31 cellular contexts compared by ENCODE assay signal in genomic region chr20:23326774-23327173, GRCh38.
"Had no signal": no experiment of that assay in that cellular context is flagged by ENCODE, and none has a peak within 500 bp of the region (broad histone marks: within the 10 kb centered on the region; RNA-seq: fewer than 3 reads in every experiment).

No MANE protein-coding gene starts in this region.

- H3K4me3 Mint-ChIP-seq: activated CD4-positive, alpha-beta T cell treated with anti-CD3 and anti-CD28 coated beads for 36 hours; activated CD8-positive, alpha-beta memory T cell treated with anti-CD3 and anti-CD28 coated beads, Interleukin-2, amount 10 ng/mL, durations not matched to agents 7 days and 5 days; activated CD8-positive, alpha-beta T cell treated with anti-CD3 and anti-CD28 coated beads, Interleukin-2, amount 10 ng/mL, durations not matched to agents 7 days and 5 days; activated naive CD4-positive, alpha-beta T cell treated with anti-CD3 and anti-CD28 coated beads, Interleukin-2, amount 50 U/mL, for 24 hours; activated naive CD8-positive, alpha-beta T cell treated with anti-CD3 and anti-CD28 coated beads, Interleukin-2, amount 50 U/mL, for 24 hours; central memory CD8-positive, alpha-beta T cell; dendritic cell treated with granulocyte-macrophage colony-stimulating factor and Interleukin-4, amounts not matched to agents 40 ng/mL and 50 ng/mL, for 4 days; endodermal cell; nephron; stimulated activated memory B cell treated with anti-CD40 and anti-IgM and Interleukin-4, amounts not matched to agents 10 μg/mL and 1 μg/mL and 100 μg/mL, for 72 hours; T-helper 2 cell treated with Interferon-gamma antibody and Interleukin-4, amounts not matched to agents 5 μg/mL and 100 μg/mL, for 36 hours had no signal

- H3K27me3 ChIP-seq: foreskin keratinocyte, neutrophil, ovary, stomach, thyroid gland, upper lobe of left lung had no signal

- H3K27ac Mint-ChIP-seq: activated CD4-positive, alpha-beta T cell treated with anti-CD3 and anti-CD28 coated beads for 36 hours; activated CD8-positive, alpha-beta memory T cell treated with anti-CD3 and anti-CD28 coated beads, Interleukin-2, amount 10 ng/mL, durations not matched to agents 7 days and 5 days; activated CD8-positive, alpha-beta T cell treated with anti-CD3 and anti-CD28 coated beads, Interleukin-2, amount 10 ng/mL, durations not matched to agents 7 days and 5 days; activated naive CD4-positive, alpha-beta T cell treated with anti-CD3 and anti-CD28 coated beads, Interleukin-2, amount 50 U/mL, for 24 hours; activated naive CD8-positive, alpha-beta T cell treated with anti-CD3 and anti-CD28 coated beads, Interleukin-2, amount 50 U/mL, for 24 hours; activated T-helper 2 cell treated with anti-CD3 and anti-CD28 coated beads, Interferon-gamma antibody, Interleukin-2, Interleukin-4, amounts not matched to agents 10 μg/mL and 5 μg/mL and 100 μg/mL, durations not matched to agents 14 hours and 24 hours and 36 hours; dendritic cell treated with granulocyte-macrophage colony-stimulating factor and Interleukin-4, amounts not matched to agents 40 ng/mL and 50 ng/mL, for 4 days; endodermal cell; nephron; progenitor cell of endocrine pancreas; stimulated activated memory B cell treated with anti-CD40 and anti-IgM and Interleukin-4, amounts not matched to agents 10 μg/mL and 1 μg/mL and 100 μg/mL, for 72 hours; T-helper 2 cell treated with Interferon-gamma antibody and Interleukin-4, amounts not matched to agents 5 μg/mL and 100 μg/mL, for 36 hours had no signal

- H3K36me3 Mint-ChIP-seq: activated CD8-positive, alpha-beta memory T cell treated with anti-CD3 and anti-CD28 coated beads, Interleukin-2, amount 10 ng/mL, durations not matched to agents 7 days and 5 days; activated naive CD4-positive, alpha-beta T cell treated with anti-CD3 and anti-CD28 coated beads, Interleukin-2, amount 50 U/mL, for 24 hours had no signal

- H3K4me2 ChIP-seq: smooth muscle cell had no signal

- H3K4me3 ChIP-seq: left ventricle myocardium inferior, lung, mucosa of descending colon, ovary, smooth muscle cell, stomach, thyroid gland, upper lobe of left lung had no signal

- ATAC-seq: activated CD4-positive, alpha-beta T cell treated with anti-CD3 and anti-CD28 coated beads for 36 hours; activated CD8-positive, alpha-beta memory T cell treated with anti-CD3 and anti-CD28 coated beads, Interleukin-2, amount 10 ng/mL, durations not matched to agents 7 days and 5 days; activated CD8-positive, alpha-beta T cell treated with anti-CD3 and anti-CD28 coated beads, Interleukin-2, amount 10 ng/mL, durations not matched to agents 7 days and 5 days; activated naive CD8-positive, alpha-beta T cell treated with anti-CD3 and anti-CD28 coated beads, Interleukin-2, amount 50 U/mL, for 24 hours; esophagus mucosa; foreskin keratinocyte; mucosa of descending colon; stimulated activated memory B cell treated with anti-CD40 and anti-IgM and Interleukin-4, amounts not matched to agents 10 μg/mL and 1 μg/mL and 100 μg/mL, for 72 hours had no signal

- H3K9me3 ChIP-seq: mucosa of descending colon, neutrophil, ovary, stomach, thyroid gland, upper lobe of left lung had no signal

- H3K27ac ChIP-seq: foreskin keratinocyte, left ventricle myocardium inferior, neutrophil, ovary, stomach, thyroid gland, upper lobe of left lung had no signal

- H3K9me3 Mint-ChIP-seq: activated naive CD4-positive, alpha-beta T cell treated with anti-CD3 and anti-CD28 coated beads, Interleukin-2, amount 50 U/mL, for 24 hours; activated naive CD8-positive, alpha-beta T cell treated with anti-CD3 and anti-CD28 coated beads, Interleukin-2, amount 50 U/mL, for 24 hours; activated T-helper 2 cell treated with anti-CD3 and anti-CD28 coated beads, Interferon-gamma antibody, Interleukin-2, Interleukin-4, amounts not matched to agents 10 μg/mL and 5 μg/mL and 100 μg/mL, durations not matched to agents 14 hours and 24 hours and 36 hours; central memory CD8-positive, alpha-beta T cell; dendritic cell treated with granulocyte-macrophage colony-stimulating factor and Interleukin-4, amounts not matched to agents 40 ng/mL and 50 ng/mL, for 4 days; nephron; stimulated activated memory B cell treated with anti-CD40 and anti-IgM and Interleukin-4, amounts not matched to agents 10 μg/mL and 1 μg/mL and 100 μg/mL, for 72 hours; T-helper 2 cell treated with Interferon-gamma antibody and Interleukin-4, amounts not matched to agents 5 μg/mL and 100 μg/mL, for 36 hours had no signal

- H3K4me1 Mint-ChIP-seq: activated CD4-positive, alpha-beta T cell treated with anti-CD3 and anti-CD28 coated beads for 36 hours; activated CD8-positive, alpha-beta memory T cell treated with anti-CD3 and anti-CD28 coated beads, Interleukin-2, amount 10 ng/mL, durations not matched to agents 7 days and 5 days; activated naive CD4-positive, alpha-beta T cell treated with anti-CD3 and anti-CD28 coated beads, Interleukin-2, amount 50 U/mL, for 24 hours; activated naive CD8-positive, alpha-beta T cell treated with anti-CD3 and anti-CD28 coated beads, Interleukin-2, amount 50 U/mL, for 24 hours; central memory CD8-positive, alpha-beta T cell; nephron had no signal

- H3K27me3 Mint-ChIP-seq: activated CD4-positive, alpha-beta T cell treated with anti-CD3 and anti-CD28 coated beads for 36 hours; activated CD8-positive, alpha-beta memory T cell treated with anti-CD3 and anti-CD28 coated beads, Interleukin-2, amount 10 ng/mL, durations not matched to agents 7 days and 5 days; activated naive CD8-positive, alpha-beta T cell treated with anti-CD3 and anti-CD28 coated beads, Interleukin-2, amount 50 U/mL, for 24 hours; stimulated activated memory B cell treated with anti-CD40 and anti-IgM and Interleukin-4, amounts not matched to agents 10 μg/mL and 1 μg/mL and 100 μg/mL, for 72 hours had no signal

- H3K36me3 ChIP-seq: left ventricle myocardium inferior, neutrophil, ovary, stomach, thyroid gland, upper lobe of left lung had no signal

- DNase-seq: activated CD4-positive, alpha-beta T cell treated with anti-CD3 and anti-CD28 coated beads for 36 hours; activated CD4-positive, CD25-positive, alpha-beta regulatory T cell; activated CD8-positive, alpha-beta memory T cell treated with anti-CD3 and anti-CD28 coated beads, Interleukin-2, amount 10 ng/mL, durations not matched to agents 7 days and 5 days; activated CD8-positive, alpha-beta T cell treated with anti-CD3 and anti-CD28 coated beads, Interleukin-2, amount 10 ng/mL, durations not matched to agents 7 days and 5 days; activated naive CD8-positive, alpha-beta T cell treated with anti-CD3 and anti-CD28 coated beads, Interleukin-2, amount 50 U/mL, for 24 hours; activated T-cell treated with anti-CD3 and anti-CD28 coated beads, Interleukin-2, amount 50 U/mL, for 48 hours; endodermal cell; foreskin keratinocyte; islet precursor cell; left ventricle myocardium inferior; mucosa of descending colon; ovary; stimulated activated CD4-positive, alpha-beta T cell treated with anti-CD3 and anti-CD28 coated beads, Interleukin-1b, Interleukin-23, amount 100 ng/mL, for 48 hours; stimulated activated CD4-positive, alpha-beta T cell treated with anti-CD3 and anti-CD28 coated beads, Interleukin-4, amount 100 ng/mL, for 4 hours; stimulated activated CD8-positive, alpha-beta memory T cell treated with anti-CD3 and anti-CD28 coated beads, Interleukin-4, amount 100 ng/mL, for 48 hours; stomach; thyroid gland had no signal

- H3K4me1 ChIP-seq: foreskin keratinocyte, left ventricle myocardium inferior, stomach, thyroid gland, upper lobe of left lung had no signal

- FAIRE-seq: bronchial epithelial cell had no signal
